1 cellular context compared by ENCODE assay signal in genomic region chr16:56482667-56483236, GRCh38.
TF ChIP-seq lines count a peak whose summit lies in the region.

No MANE protein-coding gene starts in this region.

TF ChIP-seq in K562, 482 proteins besides CTCF, POLR2A, EP300 and RAD21:
- TF ChIP-seq, protein P1, sequence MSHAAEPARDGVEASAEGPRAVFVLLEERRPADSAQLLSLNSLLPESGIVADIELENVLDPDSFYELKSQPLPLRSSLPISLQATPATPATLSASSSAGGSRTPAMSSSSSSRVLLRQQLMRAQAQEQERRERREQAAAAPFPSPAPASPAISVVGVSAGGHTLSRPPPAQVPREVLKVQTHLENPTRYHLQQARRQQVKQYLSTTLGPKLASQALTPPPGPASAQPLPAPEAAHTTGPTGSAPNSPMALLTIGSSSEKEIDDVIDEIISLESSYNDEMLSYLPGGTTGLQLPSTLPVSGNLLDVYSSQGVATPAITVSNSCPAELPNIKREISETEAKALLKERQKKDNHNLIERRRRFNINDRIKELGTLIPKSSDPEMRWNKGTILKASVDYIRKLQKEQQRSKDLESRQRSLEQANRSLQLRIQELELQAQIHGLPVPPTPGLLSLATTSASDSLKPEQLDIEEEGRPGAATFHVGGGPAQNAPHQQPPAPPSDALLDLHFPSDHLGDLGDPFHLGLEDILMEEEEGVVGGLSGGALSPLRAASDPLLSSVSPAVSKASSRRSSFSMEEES (CRISPR knock-in tag; IDR thresholded peaks at IDR 0.05): peak; percentile 90
- no peak for TF ChIP-seq MTF1 (CRISPR knock-in tag; IDR thresholded peaks at IDR 0.05; ENCODE audit: borderline replicate concordance)
- TF ChIP-seq, protein P2, sequence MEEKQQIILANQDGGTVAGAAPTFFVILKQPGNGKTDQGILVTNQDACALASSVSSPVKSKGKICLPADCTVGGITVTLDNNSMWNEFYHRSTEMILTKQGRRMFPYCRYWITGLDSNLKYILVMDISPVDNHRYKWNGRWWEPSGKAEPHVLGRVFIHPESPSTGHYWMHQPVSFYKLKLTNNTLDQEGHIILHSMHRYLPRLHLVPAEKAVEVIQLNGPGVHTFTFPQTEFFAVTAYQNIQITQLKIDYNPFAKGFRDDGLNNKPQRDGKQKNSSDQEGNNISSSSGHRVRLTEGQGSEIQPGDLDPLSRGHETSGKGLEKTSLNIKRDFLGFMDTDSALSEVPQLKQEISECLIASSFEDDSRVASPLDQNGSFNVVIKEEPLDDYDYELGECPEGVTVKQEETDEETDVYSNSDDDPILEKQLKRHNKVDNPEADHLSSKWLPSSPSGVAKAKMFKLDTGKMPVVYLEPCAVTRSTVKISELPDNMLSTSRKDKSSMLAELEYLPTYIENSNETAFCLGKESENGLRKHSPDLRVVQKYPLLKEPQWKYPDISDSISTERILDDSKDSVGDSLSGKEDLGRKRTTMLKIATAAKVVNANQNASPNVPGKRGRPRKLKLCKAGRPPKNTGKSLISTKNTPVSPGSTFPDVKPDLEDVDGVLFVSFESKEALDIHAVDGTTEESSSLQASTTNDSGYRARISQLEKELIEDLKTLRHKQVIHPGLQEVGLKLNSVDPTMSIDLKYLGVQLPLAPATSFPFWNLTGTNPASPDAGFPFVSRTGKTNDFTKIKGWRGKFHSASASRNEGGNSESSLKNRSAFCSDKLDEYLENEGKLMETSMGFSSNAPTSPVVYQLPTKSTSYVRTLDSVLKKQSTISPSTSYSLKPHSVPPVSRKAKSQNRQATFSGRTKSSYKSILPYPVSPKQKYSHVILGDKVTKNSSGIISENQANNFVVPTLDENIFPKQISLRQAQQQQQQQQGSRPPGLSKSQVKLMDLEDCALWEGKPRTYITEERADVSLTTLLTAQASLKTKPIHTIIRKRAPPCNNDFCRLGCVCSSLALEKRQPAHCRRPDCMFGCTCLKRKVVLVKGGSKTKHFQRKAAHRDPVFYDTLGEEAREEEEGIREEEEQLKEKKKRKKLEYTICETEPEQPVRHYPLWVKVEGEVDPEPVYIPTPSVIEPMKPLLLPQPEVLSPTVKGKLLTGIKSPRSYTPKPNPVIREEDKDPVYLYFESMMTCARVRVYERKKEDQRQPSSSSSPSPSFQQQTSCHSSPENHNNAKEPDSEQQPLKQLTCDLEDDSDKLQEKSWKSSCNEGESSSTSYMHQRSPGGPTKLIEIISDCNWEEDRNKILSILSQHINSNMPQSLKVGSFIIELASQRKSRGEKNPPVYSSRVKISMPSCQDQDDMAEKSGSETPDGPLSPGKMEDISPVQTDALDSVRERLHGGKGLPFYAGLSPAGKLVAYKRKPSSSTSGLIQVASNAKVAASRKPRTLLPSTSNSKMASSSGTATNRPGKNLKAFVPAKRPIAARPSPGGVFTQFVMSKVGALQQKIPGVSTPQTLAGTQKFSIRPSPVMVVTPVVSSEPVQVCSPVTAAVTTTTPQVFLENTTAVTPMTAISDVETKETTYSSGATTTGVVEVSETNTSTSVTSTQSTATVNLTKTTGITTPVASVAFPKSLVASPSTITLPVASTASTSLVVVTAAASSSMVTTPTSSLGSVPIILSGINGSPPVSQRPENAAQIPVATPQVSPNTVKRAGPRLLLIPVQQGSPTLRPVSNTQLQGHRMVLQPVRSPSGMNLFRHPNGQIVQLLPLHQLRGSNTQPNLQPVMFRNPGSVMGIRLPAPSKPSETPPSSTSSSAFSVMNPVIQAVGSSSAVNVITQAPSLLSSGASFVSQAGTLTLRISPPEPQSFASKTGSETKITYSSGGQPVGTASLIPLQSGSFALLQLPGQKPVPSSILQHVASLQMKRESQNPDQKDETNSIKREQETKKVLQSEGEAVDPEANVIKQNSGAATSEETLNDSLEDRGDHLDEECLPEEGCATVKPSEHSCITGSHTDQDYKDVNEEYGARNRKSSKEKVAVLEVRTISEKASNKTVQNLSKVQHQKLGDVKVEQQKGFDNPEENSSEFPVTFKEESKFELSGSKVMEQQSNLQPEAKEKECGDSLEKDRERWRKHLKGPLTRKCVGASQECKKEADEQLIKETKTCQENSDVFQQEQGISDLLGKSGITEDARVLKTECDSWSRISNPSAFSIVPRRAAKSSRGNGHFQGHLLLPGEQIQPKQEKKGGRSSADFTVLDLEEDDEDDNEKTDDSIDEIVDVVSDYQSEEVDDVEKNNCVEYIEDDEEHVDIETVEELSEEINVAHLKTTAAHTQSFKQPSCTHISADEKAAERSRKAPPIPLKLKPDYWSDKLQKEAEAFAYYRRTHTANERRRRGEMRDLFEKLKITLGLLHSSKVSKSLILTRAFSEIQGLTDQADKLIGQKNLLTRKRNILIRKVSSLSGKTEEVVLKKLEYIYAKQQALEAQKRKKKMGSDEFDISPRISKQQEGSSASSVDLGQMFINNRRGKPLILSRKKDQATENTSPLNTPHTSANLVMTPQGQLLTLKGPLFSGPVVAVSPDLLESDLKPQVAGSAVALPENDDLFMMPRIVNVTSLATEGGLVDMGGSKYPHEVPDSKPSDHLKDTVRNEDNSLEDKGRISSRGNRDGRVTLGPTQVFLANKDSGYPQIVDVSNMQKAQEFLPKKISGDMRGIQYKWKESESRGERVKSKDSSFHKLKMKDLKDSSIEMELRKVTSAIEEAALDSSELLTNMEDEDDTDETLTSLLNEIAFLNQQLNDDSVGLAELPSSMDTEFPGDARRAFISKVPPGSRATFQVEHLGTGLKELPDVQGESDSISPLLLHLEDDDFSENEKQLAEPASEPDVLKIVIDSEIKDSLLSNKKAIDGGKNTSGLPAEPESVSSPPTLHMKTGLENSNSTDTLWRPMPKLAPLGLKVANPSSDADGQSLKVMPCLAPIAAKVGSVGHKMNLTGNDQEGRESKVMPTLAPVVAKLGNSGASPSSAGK (IDR thresholded peaks at IDR 0.05): no peak
